8 cellular contexts compared by ENCODE assay signal in genomic region chr22:38314992-38315800, GRCh38. TPM values are rescaled to one million over a fixed set of nuclear protein-coding genes. Genes with fewer than 3 reads are reported as not detected.
DNase-seq lines count a peak whose midpoint lies in the region; ATAC-seq and TF ChIP-seq lines count a peak whose summit lies in the region.

No MANE protein-coding gene starts in this region.

- DNase-seq in heart right ventricle (peak in 1 of 2 donors; percentile 41), cardiac septum (ENCODE audit: low spot score) (no peak), fibroblast of villous mesenchyme (ENCODE audit: low read depth) (peak; percentile 43), psoas muscle (no peak), dedifferentiated amniotic fluid mesenchymal stem cell (ENCODE audit: extremely low spot score) (no peak), activated gamma-delta T cell treated with Interleukin-2 at 50 U/mL for 16 hours (no peak), GM20000 (ENCODE audit: low spot score) (no peak)

- no peaks in the 10 kb centered on the region for H3K27me3 ChIP-seq in heart right ventricle
- no peaks in the 10 kb centered on the region for H3K27me3 ChIP-seq in psoas muscle (ENCODE audit: insufficient read depth in 3 of 3, low read length in 2 of 3)

- ATAC-seq in heart right ventricle (peak in 2 of 8 donors; percentile 3), psoas muscle (peak in 2 of 4 donors; percentile 7 to 20)

- H3K4me3 ChIP-seq in heart right ventricle: peak overlapping the region; percentile 75 to 96 (median 88)
- peak overlapping the region; percentile 73 for H3K4me3 ChIP-seq in fibroblast of villous mesenchyme (ENCODE audit: low read depth, low read length)
- H3K4me3 ChIP-seq in psoas muscle: peak overlapping the region; percentile 76

- H3K9me3 ChIP-seq in heart right ventricle (no peaks in the 10 kb centered on the region), psoas muscle (no peaks in the 10 kb centered on the region)

- no peak for TF ChIP-seq CTCF in heart right ventricle (IDR thresholded peaks at IDR 0.05)
- TF ChIP-seq CTCF in VCaP (conservative IDR thresholded peaks at IDR 0.05): no peak
- TF ChIP-seq CTCF in fibroblast of villous mesenchyme (IDR thresholded peaks at IDR 0.05; ENCODE audit: insufficient read depth, low read depth, low read length): no peak
- TF ChIP-seq CTCF in psoas muscle (IDR thresholded peaks at IDR 0.05): no peak
- TF ChIP-seq CTCF in GM20000 (IDR thresholded peaks at IDR 0.05; ENCODE audit: extremely low read depth, missing control alignments): no peak

- intact Hi-C loops in heart right ventricle (cut with DNase I): loop anchor here in 9 of 10 donors (5.0 to 10.0 kb wide), 3 partner anchors 43 to 110 kb away; partner anchors contain the start of genes TMEM184B (in 7 of the 9) and MAFF (in 2 of the 9)
- intact Hi-C loops in cardiac septum (cut with DNase I): no loop called here
- intact Hi-C loops in psoas muscle (cut with DNase I): loop anchor here in 1 of 2 donors (5.0 kb wide), 1 partner anchor 43 kb away; the partner anchor contains the start of gene TMEM184B

- WGBS in heart right ventricle, 2 donors: 7 to 9% methylated on average over 19 of the region's 19 CpGs
- WGBS in psoas muscle, 3 donors: 8 to 14% (median 10%) methylated on average over 19 of the region's 19 CpGs

- H3K4me1 ChIP-seq in heart right ventricle (peaks cover 44 to 77% (median 70%) of the 10 kb centered on the region in 9 donors), psoas muscle (peaks cover 45% of the 10 kb centered on the region)

- H3K36me3 ChIP-seq in heart right ventricle: peaks cover 0 to 37% (median 4%) of the 10 kb centered on the region in 9 donors
- H3K36me3 ChIP-seq in psoas muscle (ENCODE audit: insufficient read depth in 1 of 2, low read depth in 1 of 2): peaks cover 0 to 4% of the 10 kb centered on the region in 2 donors

- peak overlapping the region; percentile 96 to 100 (median 99) for H3K27ac ChIP-seq in heart right ventricle
- H3K27ac ChIP-seq in VCaP: peak overlapping the region; percentile 94
- H3K27ac ChIP-seq in psoas muscle: peak overlapping the region; percentile 96

RNA-seq across cellular contexts. Expression of gene CSNK1E, which starts 2.0 kb away (rescaled TPM):
- total RNA-seq in heart right ventricle (10 to 100 TPM; 64.1 to 88.1 (median 78.6) TPM), cardiac septum (95.7 TPM), fibroblast of villous mesenchyme (145 and 161 TPM in 2 replicates), psoas muscle (10 to 100 TPM; 41.4 to 61.8 (median 49.0) TPM)
- polyA plus RNA-seq in heart right ventricle (10 to 100 TPM; 81.6 to 83.4 TPM), psoas muscle (100 to 1,000 TPM in 1 of 3 donors, 10 to 100 TPM in 2; 33.4 to 193 (median 63.6) TPM)

RNA-seq across cellular contexts. Expression of gene TMEM184B, which starts 42.4 kb away (rescaled TPM):
- total RNA-seq in heart right ventricle (10 to 100 TPM; 36.2 to 51.6 (median 46.1) TPM), cardiac septum (58.1 TPM), fibroblast of villous mesenchyme (44.9 and 65.1 TPM in 2 replicates), psoas muscle (10 to 100 TPM; 23.2 to 40.3 (median 30.3) TPM)
- polyA plus RNA-seq in heart right ventricle (10 to 100 TPM; 20.8 to 29.7 TPM), psoas muscle (10 to 100 TPM; 13.6 to 28.2 (median 24.8) TPM)
